1 cellular context compared by ENCODE assay signal in the genomic region with DNA sequence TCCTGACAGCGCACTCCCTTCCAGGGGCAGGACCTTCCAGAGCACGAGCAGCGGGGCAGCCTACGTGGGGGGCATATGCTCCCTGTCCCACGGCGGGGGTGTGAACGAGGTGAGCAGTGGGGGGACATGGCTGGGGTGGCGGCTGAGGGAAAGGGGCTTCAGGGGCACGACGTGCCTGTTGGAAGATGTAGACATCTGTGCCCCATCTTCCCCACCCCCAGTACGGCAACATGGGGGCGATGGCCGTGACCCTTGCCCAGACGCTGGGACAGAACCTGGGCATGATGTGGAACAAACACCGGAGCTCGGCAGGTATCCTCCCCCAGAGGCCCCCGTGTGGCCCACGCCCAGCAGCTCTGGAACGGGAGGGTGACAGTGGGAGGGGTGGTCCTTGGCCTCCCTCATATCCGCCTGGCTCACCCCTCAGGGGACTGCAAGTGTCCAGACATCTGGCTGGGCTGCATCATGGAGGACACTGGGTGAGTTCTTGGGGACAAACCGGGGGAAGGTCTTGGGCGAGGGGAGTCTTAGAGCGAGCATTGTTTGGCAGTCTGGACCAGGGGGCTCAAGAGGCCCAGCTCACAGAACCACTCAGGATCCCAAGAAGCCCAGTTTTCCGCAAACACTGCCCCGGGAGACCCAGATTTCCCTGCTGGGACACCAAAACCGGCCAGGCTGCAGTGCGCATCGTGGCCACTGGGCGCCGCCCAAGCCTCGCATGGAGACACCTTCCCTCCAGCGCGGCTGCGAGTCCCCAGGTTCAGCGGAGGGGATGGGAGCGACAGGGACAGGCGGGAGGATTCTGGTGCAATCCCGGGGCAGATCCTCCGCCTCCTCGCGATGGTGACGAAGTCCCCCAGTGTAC.
TF ChIP-seq lines count a peak whose summit lies in the region.

No MANE protein-coding gene starts in this region.

TF ChIP-seq in HepG2, 621 proteins besides CTCF, POLR2A, EP300 and RAD21 (continued from another document and continues in another):
- TF ChIP-seq MBD4 (IDR thresholded peaks at IDR 0.05; ENCODE audit: borderline replicate concordance, low read length) (no peak), ZNF232 (CRISPR knock-in tag; IDR thresholded peaks at IDR 0.05; ENCODE audit: borderline replicate concordance) (no peak), ZNF761 (CRISPR knock-in tag; conservative IDR thresholded peaks at IDR 0.05) (peak; percentile 76), XBP1 (CRISPR knock-in tag; IDR thresholded peaks at IDR 0.05) (no peak), ZNF709 (CRISPR knock-in tag; IDR thresholded peaks at IDR 0.05) (no peak), YEATS2 (CRISPR knock-in tag; IDR thresholded peaks at IDR 0.05; ENCODE audit: borderline replicate concordance) (no peak), ZNF432 (CRISPR knock-in tag; IDR thresholded peaks at IDR 0.05; ENCODE audit: borderline replicate concordance) (no peak), ZEB1 (IDR thresholded peaks at IDR 0.05; ENCODE audit: insufficient replicate concordance, low read depth) (no peak), FLYWCH1 (CRISPR knock-in tag; IDR thresholded peaks at IDR 0.05) (no peak), PLSCR1 (CRISPR knock-in tag; IDR thresholded peaks at IDR 0.05; ENCODE audit: borderline replicate concordance) (no peak), ATAD3A (CRISPR knock-in tag; IDR thresholded peaks at IDR 0.05) (no peak), CBX5 (CRISPR knock-in tag; IDR thresholded peaks at IDR 0.05; ENCODE audit: borderline replicate concordance) (0 out of 2 replicates have a peak, but pooled peaks have one; percentile 34), CHD2 (IDR thresholded peaks at IDR 0.05; ENCODE audit: low read depth, low read length) (no peak), ZNF747 (CRISPR knock-in tag; IDR thresholded peaks at IDR 0.05; ENCODE audit: borderline replicate concordance) (no peak), AHR (CRISPR knock-in tag; IDR thresholded peaks at IDR 0.05) (0 out of 2 replicates have a peak, but pooled peaks have one; percentile 62), PRDM10 (CRISPR knock-in tag; IDR thresholded peaks at IDR 0.05; ENCODE audit: low read depth) (no peak; the same call in 1 of the 2 replicates), ZNF34 (CRISPR knock-in tag; IDR thresholded peaks at IDR 0.05; ENCODE audit: borderline replicate concordance) (no peak), LCORL (IDR thresholded peaks at IDR 0.05) (no peak), LCORL (CRISPR knock-in tag; IDR thresholded peaks at IDR 0.05) (no peak), ISL2 (CRISPR knock-in tag; IDR thresholded peaks at IDR 0.05) (no peak), ZNF567 (CRISPR knock-in tag; IDR thresholded peaks at IDR 0.05; ENCODE audit: borderline replicate concordance) (no peak), ZNF772 (CRISPR knock-in tag; IDR thresholded peaks at IDR 0.05) (0 out of 2 replicates have a peak, but pooled peaks have one; percentile 24), ZNF816 (CRISPR knock-in tag; IDR thresholded peaks at IDR 0.05; ENCODE audit: borderline replicate concordance) (no peak), EED (CRISPR knock-in tag; IDR thresholded peaks at IDR 0.05) (no peak), IKZF1 (IDR thresholded peaks at IDR 0.05) (no peak), KLF16 (CRISPR knock-in tag; IDR thresholded peaks at IDR 0.05) (no peak)
- TF ChIP-seq, protein P1, sequence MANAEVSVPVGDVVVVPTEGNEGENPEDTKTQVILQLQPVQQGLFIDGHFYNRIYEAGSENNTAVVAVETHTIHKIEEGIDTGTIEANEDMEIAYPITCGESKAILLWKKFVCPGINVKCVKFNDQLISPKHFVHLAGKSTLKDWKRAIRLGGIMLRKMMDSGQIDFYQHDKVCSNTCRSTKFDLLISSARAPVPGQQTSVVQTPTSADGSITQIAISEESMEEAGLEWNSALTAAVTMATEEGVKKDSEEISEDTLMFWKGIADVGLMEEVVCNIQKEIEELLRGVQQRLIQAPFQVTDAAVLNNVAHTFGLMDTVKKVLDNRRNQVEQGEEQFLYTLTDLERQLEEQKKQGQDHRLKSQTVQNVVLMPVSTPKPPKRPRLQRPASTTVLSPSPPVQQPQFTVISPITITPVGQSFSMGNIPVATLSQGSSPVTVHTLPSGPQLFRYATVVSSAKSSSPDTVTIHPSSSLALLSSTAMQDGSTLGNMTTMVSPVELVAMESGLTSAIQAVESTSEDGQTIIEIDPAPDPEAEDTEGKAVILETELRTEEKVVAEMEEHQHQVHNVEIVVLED (CRISPR knock-in tag; IDR thresholded peaks at IDR 0.05; ENCODE audit: borderline replicate concordance) = 0 out of 2 replicates have a peak, but pooled peaks have one; percentile 20
- TF ChIP-seq, protein P2, sequence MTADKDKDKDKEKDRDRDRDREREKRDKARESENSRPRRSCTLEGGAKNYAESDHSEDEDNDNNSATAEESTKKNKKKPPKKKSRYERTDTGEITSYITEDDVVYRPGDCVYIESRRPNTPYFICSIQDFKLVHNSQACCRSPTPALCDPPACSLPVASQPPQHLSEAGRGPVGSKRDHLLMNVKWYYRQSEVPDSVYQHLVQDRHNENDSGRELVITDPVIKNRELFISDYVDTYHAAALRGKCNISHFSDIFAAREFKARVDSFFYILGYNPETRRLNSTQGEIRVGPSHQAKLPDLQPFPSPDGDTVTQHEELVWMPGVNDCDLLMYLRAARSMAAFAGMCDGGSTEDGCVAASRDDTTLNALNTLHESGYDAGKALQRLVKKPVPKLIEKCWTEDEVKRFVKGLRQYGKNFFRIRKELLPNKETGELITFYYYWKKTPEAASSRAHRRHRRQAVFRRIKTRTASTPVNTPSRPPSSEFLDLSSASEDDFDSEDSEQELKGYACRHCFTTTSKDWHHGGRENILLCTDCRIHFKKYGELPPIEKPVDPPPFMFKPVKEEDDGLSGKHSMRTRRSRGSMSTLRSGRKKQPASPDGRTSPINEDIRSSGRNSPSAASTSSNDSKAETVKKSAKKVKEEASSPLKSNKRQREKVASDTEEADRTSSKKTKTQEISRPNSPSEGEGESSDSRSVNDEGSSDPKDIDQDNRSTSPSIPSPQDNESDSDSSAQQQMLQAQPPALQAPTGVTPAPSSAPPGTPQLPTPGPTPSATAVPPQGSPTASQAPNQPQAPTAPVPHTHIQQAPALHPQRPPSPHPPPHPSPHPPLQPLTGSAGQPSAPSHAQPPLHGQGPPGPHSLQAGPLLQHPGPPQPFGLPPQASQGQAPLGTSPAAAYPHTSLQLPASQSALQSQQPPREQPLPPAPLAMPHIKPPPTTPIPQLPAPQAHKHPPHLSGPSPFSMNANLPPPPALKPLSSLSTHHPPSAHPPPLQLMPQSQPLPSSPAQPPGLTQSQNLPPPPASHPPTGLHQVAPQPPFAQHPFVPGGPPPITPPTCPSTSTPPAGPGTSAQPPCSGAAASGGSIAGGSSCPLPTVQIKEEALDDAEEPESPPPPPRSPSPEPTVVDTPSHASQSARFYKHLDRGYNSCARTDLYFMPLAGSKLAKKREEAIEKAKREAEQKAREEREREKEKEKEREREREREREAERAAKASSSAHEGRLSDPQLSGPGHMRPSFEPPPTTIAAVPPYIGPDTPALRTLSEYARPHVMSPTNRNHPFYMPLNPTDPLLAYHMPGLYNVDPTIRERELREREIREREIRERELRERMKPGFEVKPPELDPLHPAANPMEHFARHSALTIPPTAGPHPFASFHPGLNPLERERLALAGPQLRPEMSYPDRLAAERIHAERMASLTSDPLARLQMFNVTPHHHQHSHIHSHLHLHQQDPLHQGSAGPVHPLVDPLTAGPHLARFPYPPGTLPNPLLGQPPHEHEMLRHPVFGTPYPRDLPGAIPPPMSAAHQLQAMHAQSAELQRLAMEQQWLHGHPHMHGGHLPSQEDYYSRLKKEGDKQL (CRISPR knock-in tag; IDR thresholded peaks at IDR 0.05; ENCODE audit: low read depth) = no peak
- TF ChIP-seq, protein P3, sequence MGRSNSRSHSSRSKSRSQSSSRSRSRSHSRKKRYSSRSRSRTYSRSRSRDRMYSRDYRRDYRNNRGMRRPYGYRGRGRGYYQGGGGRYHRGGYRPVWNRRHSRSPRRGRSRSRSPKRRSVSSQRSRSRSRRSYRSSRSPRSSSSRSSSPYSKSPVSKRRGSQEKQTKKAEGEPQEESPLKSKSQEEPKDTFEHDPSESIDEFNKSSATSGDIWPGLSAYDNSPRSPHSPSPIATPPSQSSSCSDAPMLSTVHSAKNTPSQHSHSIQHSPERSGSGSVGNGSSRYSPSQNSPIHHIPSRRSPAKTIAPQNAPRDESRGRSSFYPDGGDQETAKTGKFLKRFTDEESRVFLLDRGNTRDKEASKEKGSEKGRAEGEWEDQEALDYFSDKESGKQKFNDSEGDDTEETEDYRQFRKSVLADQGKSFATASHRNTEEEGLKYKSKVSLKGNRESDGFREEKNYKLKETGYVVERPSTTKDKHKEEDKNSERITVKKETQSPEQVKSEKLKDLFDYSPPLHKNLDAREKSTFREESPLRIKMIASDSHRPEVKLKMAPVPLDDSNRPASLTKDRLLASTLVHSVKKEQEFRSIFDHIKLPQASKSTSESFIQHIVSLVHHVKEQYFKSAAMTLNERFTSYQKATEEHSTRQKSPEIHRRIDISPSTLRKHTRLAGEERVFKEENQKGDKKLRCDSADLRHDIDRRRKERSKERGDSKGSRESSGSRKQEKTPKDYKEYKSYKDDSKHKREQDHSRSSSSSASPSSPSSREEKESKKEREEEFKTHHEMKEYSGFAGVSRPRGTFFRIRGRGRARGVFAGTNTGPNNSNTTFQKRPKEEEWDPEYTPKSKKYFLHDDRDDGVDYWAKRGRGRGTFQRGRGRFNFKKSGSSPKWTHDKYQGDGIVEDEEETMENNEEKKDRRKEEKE (IDR thresholded peaks at IDR 0.05) = no peak
- TF ChIP-seq, protein P4, sequence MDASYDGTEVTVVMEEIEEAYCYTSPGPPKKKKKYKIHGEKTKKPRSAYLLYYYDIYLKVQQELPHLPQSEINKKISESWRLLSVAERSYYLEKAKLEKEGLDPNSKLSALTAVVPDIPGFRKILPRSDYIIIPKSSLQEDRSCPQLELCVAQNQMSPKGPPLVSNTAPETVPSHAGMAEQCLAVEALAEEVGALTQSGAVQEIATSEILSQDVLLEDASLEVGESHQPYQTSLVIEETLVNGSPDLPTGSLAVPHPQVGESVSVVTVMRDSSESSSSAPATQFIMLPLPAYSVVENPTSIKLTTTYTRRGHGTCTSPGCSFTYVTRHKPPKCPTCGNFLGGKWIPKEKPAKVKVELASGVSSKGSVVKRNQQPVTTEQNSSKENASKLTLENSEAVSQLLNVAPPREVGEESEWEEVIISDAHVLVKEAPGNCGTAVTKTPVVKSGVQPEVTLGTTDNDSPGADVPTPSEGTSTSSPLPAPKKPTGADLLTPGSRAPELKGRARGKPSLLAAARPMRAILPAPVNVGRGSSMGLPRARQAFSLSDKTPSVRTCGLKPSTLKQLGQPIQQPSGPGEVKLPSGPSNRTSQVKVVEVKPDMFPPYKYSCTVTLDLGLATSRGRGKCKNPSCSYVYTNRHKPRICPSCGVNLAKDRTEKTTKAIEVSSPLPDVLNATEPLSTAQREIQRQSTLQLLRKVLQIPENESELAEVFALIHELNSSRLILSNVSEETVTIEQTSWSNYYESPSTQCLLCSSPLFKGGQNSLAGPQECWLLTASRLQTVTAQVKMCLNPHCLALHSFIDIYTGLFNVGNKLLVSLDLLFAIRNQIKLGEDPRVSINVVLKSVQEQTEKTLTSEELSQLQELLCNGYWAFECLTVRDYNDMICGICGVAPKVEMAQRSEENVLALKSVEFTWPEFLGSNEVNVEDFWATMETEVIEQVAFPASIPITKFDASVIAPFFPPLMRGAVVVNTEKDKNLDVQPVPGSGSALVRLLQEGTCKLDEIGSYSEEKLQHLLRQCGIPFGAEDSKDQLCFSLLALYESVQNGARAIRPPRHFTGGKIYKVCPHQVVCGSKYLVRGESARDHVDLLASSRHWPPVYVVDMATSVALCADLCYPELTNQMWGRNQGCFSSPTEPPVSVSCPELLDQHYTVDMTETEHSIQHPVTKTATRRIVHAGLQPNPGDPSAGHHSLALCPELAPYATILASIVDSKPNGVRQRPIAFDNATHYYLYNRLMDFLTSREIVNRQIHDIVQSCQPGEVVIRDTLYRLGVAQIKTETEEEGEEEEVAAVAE (CRISPR knock-in tag; IDR thresholded peaks at IDR 0.05; ENCODE audit: borderline replicate concordance) = 0 out of 2 replicates have a peak, but pooled peaks have one; percentile 7
- TF ChIP-seq, protein P5, sequence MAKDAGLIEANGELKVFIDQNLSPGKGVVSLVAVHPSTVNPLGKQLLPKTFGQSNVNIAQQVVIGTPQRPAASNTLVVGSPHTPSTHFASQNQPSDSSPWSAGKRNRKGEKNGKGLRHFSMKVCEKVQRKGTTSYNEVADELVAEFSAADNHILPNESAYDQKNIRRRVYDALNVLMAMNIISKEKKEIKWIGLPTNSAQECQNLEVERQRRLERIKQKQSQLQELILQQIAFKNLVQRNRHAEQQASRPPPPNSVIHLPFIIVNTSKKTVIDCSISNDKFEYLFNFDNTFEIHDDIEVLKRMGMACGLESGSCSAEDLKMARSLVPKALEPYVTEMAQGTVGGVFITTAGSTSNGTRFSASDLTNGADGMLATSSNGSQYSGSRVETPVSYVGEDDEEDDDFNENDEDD (CRISPR knock-in tag; IDR thresholded peaks at IDR 0.05; ENCODE audit: borderline replicate concordance) = peak; percentile 74; the same call in 1 of the 2 replicates
